In genomic region chr2:217054791-217055190, GRCh38 we compare ENCODE assay signal across 13 cellular contexts.
DNase-seq lines count a peak whose midpoint lies in the region; ATAC-seq and TF ChIP-seq lines count a peak whose summit lies in the region.
"Had no signal": no experiment of that assay in that cellular context is flagged by ENCODE, and none has a peak within 500 bp of the region (broad histone marks: within the 10 kb centered on the region; RNA-seq: fewer than 3 reads in every experiment).

No MANE protein-coding gene starts in this region.

- DNase-seq in heart left ventricle (peak in 1 of 5 donors; percentile 40), left ventricle myocardium superior (no peak), NCI-H524 treated with DMSO at 0.1 percent for 48 hours (lab: John Stamatoyannopoulos, UW) (peak; percentile 7), coronary artery (ENCODE audit: low spot score) (no peak), NCI-H1092 (lab: John Stamatoyannopoulos, UW) (no peak)
- DNase-seq: activated CD4-positive, alpha-beta T cell treated with anti-CD3 and anti-CD28 coated beads, Interleukin-2, amount 10 ng/mL, durations not matched to agents 24 days and 14 days; lower lobe of right lung; stimulated activated CD4-positive, alpha-beta T cell treated with anti-CD3 and anti-CD28 coated beads, Interleukin-2, amount 100 ng/mL, for 24 hours; stimulated activated naive CD4-positive, alpha-beta T cell treated with Interleukin-2 at 50 U/mL for 16 hours had no signal

- H3K27ac ChIP-seq in heart left ventricle: peak overlapping the region in 6 of 12 donors; percentile 8 to 55 (median 38)
- peak overlapping the region; percentile 6 to 70 for H3K27ac ChIP-seq in coronary artery
- H3K27ac ChIP-seq: lower lobe of right lung had no signal

- H3K27me3 ChIP-seq in heart left ventricle: no peaks in the 10 kb centered on the region
- H3K27me3 ChIP-seq: heart right ventricle had no signal

- TF ChIP-seq CTCF in heart left ventricle (IDR thresholded peaks at IDR 0.05) (no peak), coronary artery (IDR thresholded peaks at IDR 0.05) (no peak)

- H3K36me3 ChIP-seq in heart left ventricle: no peaks in the 10 kb centered on the region
- H3K36me3 ChIP-seq: heart right ventricle, lower lobe of right lung had no signal

- ATAC-seq in heart left ventricle: peak in 3 of 4 donors; percentile 12 to 50 (median 17)
- ATAC-seq in left ventricle myocardium superior: no peak
- ATAC-seq in HG02798 (IDR thresholded peaks at IDR 0.05; ENCODE audit: poor library complexity, unreplicated experiment): no peak
- ATAC-seq in GM18520 (IDR thresholded peaks at IDR 0.05; ENCODE audit: unreplicated experiment): no peak
- ATAC-seq in HG02970 (IDR thresholded peaks at IDR 0.05; ENCODE audit: low FRiP score, unreplicated experiment): no peak
- ATAC-seq: lower lobe of right lung had no signal

- no peak for TF ChIP-seq POLR2A in heart left ventricle (IDR thresholded peaks at IDR 0.05)

- intact Hi-C loops in heart left ventricle (cut with DNase I): loop anchor here in 5 of 10 donors (5.0 to 10.0 kb wide), 2 partner anchors 357 to 360 kb away; partner anchors contain the start of gene IGFBP5 (in 5 of the 5)
- intact Hi-C loops in left ventricle myocardium superior (cut with micrococcal nuclease): no loop called here

- H3K4me1 ChIP-seq in heart left ventricle: peaks cover 0 to 48% (median 24%) of the 10 kb centered on the region in 12 donors
- H3K4me1 ChIP-seq: lower lobe of right lung had no signal

- WGBS in heart left ventricle, 4 donors: 49 to 64% (median 58%) methylated on average over 4 of the region's 4 CpGs

- H3K9me3 ChIP-seq in heart left ventricle: no peaks in the 10 kb centered on the region
- H3K9me3 ChIP-seq: heart right ventricle, lower lobe of right lung had no signal

- no peak overlapping the region for H3K4me3 ChIP-seq in heart left ventricle
- H3K4me3 ChIP-seq in coronary artery: no peak overlapping the region
- H3K4me3 ChIP-seq: heart right ventricle, lower lobe of right lung had no signal

Comparison
In these comparisons a context has a peak if more than half of its experiments do, and no peak if none do; other contexts are left out.
1. ATAC-seq: peak in heart left ventricle (3 of 4); none in left ventricle myocardium superior (single experiment), HG02798 (single experiment), GM18520 (single experiment) and HG02970 (single experiment).